In the genomic region with DNA sequence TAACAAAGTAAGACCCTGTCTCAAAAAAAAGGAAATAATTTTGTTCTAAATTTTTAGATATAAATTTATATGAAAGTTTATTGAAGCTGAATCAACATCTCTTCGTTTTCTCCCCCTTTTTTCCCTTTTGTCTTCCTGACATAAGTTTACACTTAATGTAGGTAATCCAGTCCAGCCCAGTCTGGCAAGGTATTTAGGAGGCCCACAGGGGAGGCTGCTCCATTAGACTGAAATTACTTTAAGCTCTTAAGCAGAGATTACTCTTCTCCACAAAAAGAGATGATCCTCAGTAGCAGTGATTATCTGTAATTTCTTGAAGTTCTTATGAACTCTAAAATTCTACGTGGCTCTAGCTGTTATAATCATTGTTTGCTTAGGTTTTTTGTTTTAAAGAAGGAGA, we compare ENCODE assay signal across 9 cellular contexts.
"Had no signal": no experiment of that assay in that cellular context is flagged by ENCODE, and none has a peak within 500 bp of the region (broad histone marks: within the 10 kb centered on the region; RNA-seq: fewer than 3 reads in every experiment).

No MANE protein-coding gene starts in this region.

- FAIRE-seq: H1, H54, HTR-8/SVneo, K562 had no signal

- H3K27ac Mint-ChIP-seq: GM23338, H9 had no signal

- H3K4me1 Mint-ChIP-seq: GM23338, H9 had no signal

- H3K4me3 ChIP-seq: GM23338, K562 had no signal

- H3K9me3 Mint-ChIP-seq: GM23338, H9 had no signal

- H2AFZ ChIP-seq: GM23338 had no signal

- DNase-seq: H9, HCEC 1CT, IMR-90, KG1 had no signal

- H3K4me2 ChIP-seq: GM23338 had no signal

- ATAC-seq: GM23338, K562 had no signal

- H3K4me3 Mint-ChIP-seq: GM23338, H9 had no signal
